In genomic region chr12:92003701-92004100, GRCh38 we compare ENCODE assay signal across 30 cellular contexts.
"Had no signal": no experiment of that assay in that cellular context is flagged by ENCODE, and none has a peak within 500 bp of the region (broad histone marks: within the 10 kb centered on the region; RNA-seq: fewer than 3 reads in every experiment).

No MANE protein-coding gene starts in this region.

- FAIRE-seq: small intestine had no signal

- H3K9me3 ChIP-seq: adrenal gland, body of pancreas, gastroesophageal sphincter, lower lobe of right lung, ovary, prostate gland, sigmoid colon, stomach, tibial artery had no signal

- H3K36me3 ChIP-seq: adrenal gland, gastroesophageal sphincter, lower lobe of right lung, ovary, prostate gland, sigmoid colon, stomach, tibial artery had no signal

- H3K4me1 ChIP-seq: gastroesophageal sphincter, prostate gland had no signal

- H3K4me3 Mint-ChIP-seq: activated CD4-positive, alpha-beta memory T cell treated with anti-CD3 and anti-CD28 coated beads for 36 hours; activated CD4-positive, alpha-beta T cell treated with anti-CD3 and anti-CD28 coated beads, Interleukin-2, amount 10 ng/mL, durations not matched to agents 24 days and 14 days; activated T-cell treated with anti-CD3 and anti-CD28 coated beads, Interleukin-2, amount 50 U/mL, for 24 hours; activated T-helper 17 cell treated with anti-CD3 and anti-CD28 coated beads, Interleukin-2, amount 50 U/mL, for 72 hours; effector memory CD8-positive, alpha-beta T cell; natural killer cell treated with Interleukin-12 subunit alpha and Interleukin-12 subunit beta and Interleukin-15 and Interleukin-18, amount 100 ng/mL, for 72 hours; stimulated activated effector memory CD8-positive, alpha-beta T cell treated with anti-CD3 and anti-CD28 coated beads, Interleukin-12 subunit alpha, Interleukin-12 subunit beta, amount 100 ng/mL, for 72 hours had no signal

- H3K4me3 ChIP-seq: adrenal gland, body of pancreas, gastroesophageal sphincter, lower lobe of right lung, ovary, prostate gland, sigmoid colon, stomach, tibial artery had no signal

- H3K27me3 Mint-ChIP-seq: activated CD4-positive, alpha-beta memory T cell treated with anti-CD3 and anti-CD28 coated beads for 36 hours; activated CD4-positive, alpha-beta T cell treated with anti-CD3 and anti-CD28 coated beads, Interleukin-2, amount 10 ng/mL, durations not matched to agents 24 days and 14 days; activated T-cell treated with anti-CD3 and anti-CD28 coated beads, Interleukin-2, amount 50 U/mL, for 24 hours; activated T-helper 17 cell treated with anti-CD3 and anti-CD28 coated beads, Interleukin-2, amount 50 U/mL, for 72 hours; effector memory CD8-positive, alpha-beta T cell; natural killer cell treated with Interleukin-12 subunit alpha and Interleukin-12 subunit beta and Interleukin-15 and Interleukin-18, amount 100 ng/mL, for 72 hours had no signal

- H3K36me3 Mint-ChIP-seq: stimulated activated effector memory CD8-positive, alpha-beta T cell treated with anti-CD3 and anti-CD28 coated beads, Interleukin-12 subunit alpha, Interleukin-12 subunit beta, amount 100 ng/mL, for 72 hours had no signal

- ATAC-seq: activated naive CD4-positive, alpha-beta T cell treated with anti-CD3 and anti-CD28 coated beads, Interleukin-2, amount 50 U/mL, for 72 hours; activated T-helper 17 cell treated with anti-CD3 and anti-CD28 coated beads, Interleukin-2, amount 50 U/mL, for 72 hours; body of pancreas; effector memory CD8-positive, alpha-beta T cell; gastroesophageal sphincter; left lobe of liver; lower lobe of right lung; natural killer cell treated with Interleukin-12 subunit alpha and Interleukin-12 subunit beta and Interleukin-15 and Interleukin-18, amount 100 ng/mL, for 72 hours; stimulated activated effector memory CD8-positive, alpha-beta T cell treated with anti-CD3 and anti-CD28 coated beads, Interleukin-12 subunit alpha, Interleukin-12 subunit beta, amount 100 ng/mL, for 72 hours had no signal

- H3K27ac ChIP-seq: gastroesophageal sphincter, lower lobe of right lung, ovary, prostate gland, sigmoid colon had no signal

- H3K27me3 ChIP-seq: adrenal gland, body of pancreas, gastroesophageal sphincter, ovary, sigmoid colon, stomach, tibial artery had no signal

- H3K27ac Mint-ChIP-seq: activated CD4-positive, alpha-beta memory T cell treated with anti-CD3 and anti-CD28 coated beads for 36 hours; activated CD4-positive, alpha-beta T cell treated with anti-CD3 and anti-CD28 coated beads, Interleukin-2, amount 10 ng/mL, durations not matched to agents 24 days and 14 days; activated T-cell treated with anti-CD3 and anti-CD28 coated beads, Interleukin-2, amount 50 U/mL, for 24 hours; natural killer cell treated with Interleukin-12 subunit alpha and Interleukin-12 subunit beta and Interleukin-15 and Interleukin-18, amount 100 ng/mL, for 72 hours had no signal

- DNase-seq: activated CD4-positive, alpha-beta memory T cell treated with anti-CD3 and anti-CD28 coated beads for 36 hours; activated CD4-positive, alpha-beta T cell treated with anti-CD3 and anti-CD28 coated beads, Interleukin-2, amount 10 ng/mL, durations not matched to agents 24 days and 14 days; activated CD4-positive, CD25-positive, alpha-beta regulatory T cell treated with anti-CD3 and anti-CD28 coated beads, Interleukin-2, amount 50 U/mL, for 72 hours; activated CD8-positive, alpha-beta memory T cell treated with anti-CD3 and anti-CD28 coated beads, Interleukin-2, amount 50 U/mL, for 48 hours; activated gamma-delta T cell treated with Interleukin-2 at 50 U/mL for 16 hours; activated T-cell treated with anti-CD3 and anti-CD28 coated beads, Interleukin-2, amount 50 U/mL, for 24 hours; adrenal gland; aorta; body of pancreas; cortex of kidney; effector memory CD8-positive, alpha-beta T cell; head of caudate nucleus; hypothalamus; lower lobe of right lung; mesenchymal stem cell; ovary; retina; sigmoid colon; small intestine; stimulated activated CD4-positive, alpha-beta T cell treated with anti-CD3 and anti-CD28 coated beads, Interleukin-4, amount 100 ng/mL, for 24 hours; stomach; T-helper 2 cell; tibial artery had no signal
